8 cellular contexts compared by ENCODE assay signal in genomic region chr13:113490496-113491417, GRCh38. TPM values are rescaled to one million over a fixed set of nuclear protein-coding genes. Genes with fewer than 3 reads are reported as not detected.
DNase-seq lines count a peak whose midpoint lies in the region; ATAC-seq and TF ChIP-seq lines count a peak whose summit lies in the region.

DCUN1D2 (minus strand) TSS chr13:113490711; CDS start chr13:113490669, 42 bp downstream.

- H4K20me1 ChIP-seq in KMS-11 (ENCODE audit: insufficient read depth) = no peaks in the 10 kb centered on the region

- no peaks in the 10 kb centered on the region for H3K9me3 ChIP-seq in neutrophil

- no peak for TF ChIP-seq CTCF in KMS-11 (conservative IDR thresholded peaks at IDR 0.05; ENCODE audit: low read depth, low read length)
- TF ChIP-seq CTCF in neutrophil (IDR thresholded peaks at IDR 0.05) = peak; percentile 51
- TF ChIP-seq CTCF in subcutaneous adipose tissue (IDR thresholded peaks at IDR 0.05; ENCODE audit: low read depth) = no peak

- H3K4me2 ChIP-seq in KMS-11 = peak within 1 kb of the TSS; percentile 76

- peaks cover 45% of the 10 kb centered on the region; the same call in 1 of the 2 replicates for H3K79me2 ChIP-seq in KMS-11 (ENCODE audit: insufficient read depth, low read depth)

- H3K36me3 ChIP-seq in KMS-11 (ENCODE audit: insufficient read depth) (no peaks in the 10 kb centered on the region), neutrophil (peaks cover 11% of the 10 kb centered on the region)

- H3K9ac ChIP-seq in KMS-11 = peak within 1 kb of the TSS; percentile 42; the same call in 1 of the 2 replicates

- H3K4me3 ChIP-seq in KMS-11 (IDR thresholded peaks at IDR 0.05; ENCODE audit: insufficient read depth, low read depth, low read length) = no peak within 1 kb of the TSS
- peak within 1 kb of the TSS; percentile 88 to 99 for H3K4me3 ChIP-seq in neutrophil (ENCODE audit: low read depth in 1 of 2, low read length in 1 of 2)

- H3K27me3 ChIP-seq in KMS-11 (ENCODE audit: insufficient read depth, low read depth) (no peaks in the 10 kb centered on the region), neutrophil (peaks cover 8% of the 10 kb centered on the region)

- peak; percentile 68 for ATAC-seq in GM21786 (IDR thresholded peaks at IDR 0.05; ENCODE audit: unreplicated experiment)

- peak; percentile 98 for DNase-seq in EH (ENCODE audit: low read depth)
- peak; percentile 33 for DNase-seq in SIG-M5 (lab: John Stamatoyannopoulos, UW)
- DNase-seq in activated gamma-delta T cell treated with Interleukin-2 at 50 U/mL for 16 hours = peak; percentile 72
- peak; percentile 93 for DNase-seq in foreskin melanocyte

- H3K4me1 ChIP-seq in KMS-11 (ENCODE audit: low read depth, poor library complexity, severe bottlenecking) (peaks cover 18% of the 10 kb centered on the region), neutrophil (ENCODE audit: control insufficient read depth in 1 of 2, insufficient read depth in 1 of 2, low read depth in 1 of 2, low read length in 1 of 2) (peaks cover 53 to 54% of the 10 kb centered on the region in 2 experiments)

- peak within 1 kb of the TSS; percentile 52 for H2AFZ ChIP-seq in KMS-11 (ENCODE audit: low read depth)

- H3K27ac ChIP-seq in KMS-11 (no peak within 1 kb of the TSS), neutrophil (peak within 1 kb of the TSS; percentile 98)

RNA-seq across cellular contexts. Expression of gene DCUN1D2, which starts in this region (rescaled TPM):
- 10 to 100 TPM; 15.1 to 22.2 (median 18.8) TPM for total RNA-seq in subcutaneous adipose tissue

Comparison
In these comparisons a context has a peak if more than half of its experiments do, and no peak if none do; other contexts are left out.
1. DNase-seq: peak in every context shown above with its lines; median percentile 98 in EH; 93 in foreskin melanocyte; 72 in activated gamma-delta T cell treated with Interleukin-2 at 50 U/mL for 16 hours; 33 in SIG-M5.